ENCODE assay signal across 1 cellular context in genomic region chr16:3032624-3033023, GRCh38.
TF ChIP-seq lines count a peak whose summit lies in the region.

No MANE protein-coding gene starts in this region.

TF ChIP-seq in GM12878, 131 proteins besides CTCF, POLR2A, EP300 and RAD21:
- TF ChIP-seq SMAD1 (IDR thresholded peaks at IDR 0.05; ENCODE audit: low read depth, partially characterized antibody): no peak
- TF ChIP-seq MEF2A (IDR thresholded peaks at IDR 0.05; ENCODE audit: insufficient read depth, low read depth, low read length): no peak
- TF ChIP-seq ESRRA (IDR thresholded peaks at IDR 0.05; ENCODE audit: low read length): no peak
- TF ChIP-seq ZNF217 (IDR thresholded peaks at IDR 0.05): no peak
- no peak for TF ChIP-seq CREM (IDR thresholded peaks at IDR 0.05; ENCODE audit: low read depth)
TF ChIP-seq in GM12878: peak in this region for 0.
